In the genomic region with DNA sequence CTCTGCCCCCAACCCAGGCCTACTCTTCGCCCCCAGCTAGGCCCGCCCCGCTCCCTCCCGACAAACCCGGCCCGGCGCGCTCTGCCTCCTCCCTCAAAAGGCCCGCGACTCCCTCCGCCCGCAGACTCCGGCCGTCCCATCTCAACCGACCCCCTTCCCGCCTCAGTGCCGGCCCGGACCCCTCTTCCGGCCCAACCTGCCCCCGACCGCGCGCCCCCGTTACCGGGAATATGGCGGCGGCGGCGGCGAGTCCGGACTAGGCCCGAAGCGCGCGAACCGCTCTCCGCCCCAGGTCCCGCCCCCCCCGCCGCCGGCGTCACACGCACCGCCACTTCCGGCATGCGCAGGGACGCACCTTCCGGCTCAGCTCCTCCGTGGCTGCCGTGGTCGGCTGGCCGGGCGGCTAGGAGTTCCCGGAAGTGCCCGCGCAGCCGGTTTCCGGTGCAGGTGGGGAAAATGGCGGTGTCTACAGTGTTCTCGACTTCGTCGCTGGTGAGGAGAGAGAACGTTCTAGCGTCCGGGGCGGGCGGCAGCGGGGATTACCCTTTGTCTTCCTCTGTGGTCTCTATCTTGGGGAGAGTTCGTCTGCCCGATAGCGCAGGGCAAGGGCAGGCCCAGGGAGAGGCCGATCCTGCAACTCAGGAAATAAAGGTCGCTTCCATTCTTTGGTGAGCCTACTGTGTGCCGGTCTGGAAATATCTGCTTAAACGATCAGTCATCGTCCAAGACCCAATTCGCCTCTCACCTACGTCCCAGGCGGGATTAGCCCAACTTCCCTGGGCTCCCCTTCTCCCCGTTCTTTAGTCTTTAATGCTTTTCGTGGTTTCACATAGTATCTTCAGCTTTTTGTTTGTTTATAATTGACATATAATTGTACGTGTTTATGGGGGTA, we compare ENCODE assay signal across 8 cellular contexts. TPM values are rescaled to one million over a fixed set of nuclear protein-coding genes. Genes with fewer than 3 reads are reported as not detected.
DNase-seq lines count a peak whose midpoint lies in the region; ATAC-seq and TF ChIP-seq lines count a peak whose summit lies in the region.

A gene with protein sequence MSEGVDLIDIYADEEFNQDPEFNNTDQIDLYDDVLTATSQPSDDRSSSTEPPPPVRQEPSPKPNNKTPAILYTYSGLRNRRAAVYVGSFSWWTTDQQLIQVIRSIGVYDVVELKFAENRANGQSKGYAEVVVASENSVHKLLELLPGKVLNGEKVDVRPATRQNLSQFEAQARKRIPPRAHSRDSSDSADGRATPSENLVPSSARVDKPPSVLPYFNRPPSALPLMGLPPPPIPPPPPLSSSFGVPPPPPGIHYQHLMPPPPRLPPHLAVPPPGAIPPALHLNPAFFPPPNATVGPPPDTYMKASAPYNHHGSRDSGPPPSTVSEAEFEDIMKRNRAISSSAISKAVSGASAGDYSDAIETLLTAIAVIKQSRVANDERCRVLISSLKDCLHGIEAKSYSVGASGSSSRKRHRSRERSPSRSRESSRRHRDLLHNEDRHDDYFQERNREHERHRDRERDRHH (minus strand): TSS at position 285 of the 892 bp plus-strand sequence. CDS start 740 bp downstream, outside the sequence.
A gene (plus strand): TSS at position 434 of the 892 bp plus-strand sequence. CDS start 23 bp downstream, at position 457.

- no peaks in the 10 kb centered on the region for H3K9me2 ChIP-seq in MM.1S (replicated peaks; ENCODE audit: insufficient read depth, low read length)

- H3K27me3 ChIP-seq in H9 (ENCODE audit: insufficient read depth, low read length) (no peaks in the 10 kb centered on the region; the same call in 1 of the 2 replicates), MM.1S (replicated peaks; ENCODE audit: insufficient read depth, low read length) (no peaks in the 10 kb centered on the region)

- peak within 1 kb of the TSS; percentile 95 for H3K18ac ChIP-seq in H9 (ENCODE audit: insufficient read length, low read depth, low read length)

- TF ChIP-seq CTCF in H9 (conservative IDR thresholded peaks at IDR 0.05) (no peak), MM.1S (IDR thresholded peaks at IDR 0.05; ENCODE audit: low read length) (no peak), fibroblast of the aortic adventitia (IDR thresholded peaks at IDR 0.05; ENCODE audit: insufficient read depth, low read length) (no peak), nephron (IDR thresholded peaks at IDR 0.05; ENCODE audit: unreplicated experiment in 3 of 3) (no peak)

- H3K14ac ChIP-seq in H9 (ENCODE audit: insufficient read depth, low read length) = peak within 1 kb of the TSS; percentile 96

- H2BK20ac ChIP-seq in H9 (ENCODE audit: low read depth, low read length, poor library complexity, severe bottlenecking) = no peak within 1 kb of the TSS

- H3K4ac ChIP-seq in H9 (ENCODE audit: low read depth, low read length) = peak within 1 kb of the TSS; percentile 72; the same call in 1 of the 2 replicates

- WGBS in H9 (ENCODE audit: extremely low coverage, insufficient read length, low lambda C conversion rate) = no CpG with 5 or more reads among the region's 82 CpGs

- H3K4me1 Mint-ChIP-seq in H9 (peaks cover 11 to 16% of the 10 kb centered on the region in 2 experiments), nephron (peaks cover 14% of the 10 kb centered on the region)

- H2AFZ ChIP-seq in H9 (ENCODE audit: low read length) = no peak within 1 kb of the TSS
- H2AFZ ChIP-seq in MM.1S (ENCODE audit: low read length) = peak within 1 kb of the TSS; percentile 80

- H3K23me2 ChIP-seq in H9 (ENCODE audit: insufficient read length, low read depth, low read length, poor library complexity, severe bottlenecking) = peaks cover 3% of the 10 kb centered on the region

- peak within 1 kb of the TSS; percentile 36 for H3T11ph ChIP-seq in H9 (ENCODE audit: low read length)

- H2BK15ac ChIP-seq in H9 (ENCODE audit: low read depth, low read length) = 0 out of 2 replicates have a peak within 1 kb of the TSS, but pooled peaks have one; percentile 2

- H3K4me3 ChIP-seq in MM.1S (ENCODE audit: low read length) (peak within 1 kb of the TSS; percentile 93), fibroblast of the aortic adventitia (ENCODE audit: low read depth, low read length) (peak within 1 kb of the TSS; percentile 98)

- peaks cover 33 to 47% (median 40%) of the 10 kb centered on the region in 3 experiments; a peak in 6 of 7 replicates for H3K36me3 Mint-ChIP-seq in H9 (ENCODE audit: insufficient read depth in 1 of 3, low read depth in 3 of 3)
- peaks cover 39% of the 10 kb centered on the region for H3K36me3 Mint-ChIP-seq in nephron (ENCODE audit: low read depth)

- H4K8ac ChIP-seq in H9 (replicated peaks; ENCODE audit: insufficient read length, low read depth, low read length) = no peak within 1 kb of the TSS

- no peak within 1 kb of the TSS for H3K23ac ChIP-seq in H9 (ENCODE audit: insufficient read length, low read depth, low read length)

- H3K79me2 ChIP-seq in H9 (ENCODE audit: insufficient read depth, low read length) (peaks cover 30% of the 10 kb centered on the region), MM.1S (ENCODE audit: low read length) (peaks cover 94% of the 10 kb centered on the region)

- H3K9me3 ChIP-seq in H9 (ENCODE audit: control insufficient read depth, low read depth, low read length) (no peaks in the 10 kb centered on the region), MM.1S (replicated peaks; ENCODE audit: insufficient read depth, low read length) (no peaks in the 10 kb centered on the region)

- peak within 1 kb of the TSS; percentile 31 for H4K5ac ChIP-seq in H9 (ENCODE audit: insufficient read length, low read depth, low read length)

- H3K4me2 ChIP-seq in H9 (ENCODE audit: insufficient read depth, insufficient read length, low read length) (peak within 1 kb of the TSS; percentile 84), MM.1S (ENCODE audit: low read depth, low read length) (peak within 1 kb of the TSS; percentile 82)

- no peak within 1 kb of the TSS for H2BK5ac ChIP-seq in H9 (ENCODE audit: insufficient read length, low read length)

- H3K27ac ChIP-seq in H9 (ENCODE audit: insufficient read length, low read depth, low read length) (peak within 1 kb of the TSS; percentile 59), MM.1S (ENCODE audit: low read length) (peak within 1 kb of the TSS; percentile 94)

- no peaks in the 10 kb centered on the region; a peak in 1 of 5 replicates for H3K9me3 Mint-ChIP-seq in H9
- no peaks in the 10 kb centered on the region for H3K9me3 Mint-ChIP-seq in nephron

- peak within 1 kb of the TSS; percentile 82 for H2BK120ac ChIP-seq in H9 (ENCODE audit: low read depth, low read length, poor library complexity, severe bottlenecking)

- DNase-seq in ELR (ENCODE audit: low read depth) (peak; percentile 97), H9 (peak; percentile 97), MM.1S (peak; percentile 97), SHP77 treated with DMSO at 0.1 percent for 48 hours (lab: John Stamatoyannopoulos, UW) (peak; percentile 77), fibroblast of the aortic adventitia (ENCODE audit: low read depth) (peak; percentile 91)
- peak; percentile 100 for DNase-seq in activated effector memory CD4-positive, alpha-beta T cell treated with anti-CD3 and anti-CD28 coated beads, Interleukin-2, amount 50 U/mL, for 16 hours
- DNase-seq in stimulated activated naive CD8-positive, alpha-beta T cell treated with anti-CD3 and anti-CD28 coated beads, Interleukin-15, Interleukin-2, amounts not matched to agents 100 U/mL and 50 U/mL, for 24 hours = peak; percentile 99

- no peak within 1 kb of the TSS for H2AK5ac ChIP-seq in H9 (ENCODE audit: insufficient read length, low read length)

- H3K9ac ChIP-seq in H9 (ENCODE audit: extremely low read depth, insufficient read length, low read length) (peak within 1 kb of the TSS; percentile 98), MM.1S (ENCODE audit: low read length) (peak within 1 kb of the TSS; percentile 99)

- H3K27me3 Mint-ChIP-seq in H9 (ENCODE audit: low read depth) (no peaks in the 10 kb centered on the region), nephron (ENCODE audit: low read depth) (no peaks in the 10 kb centered on the region)

- H3F3A ChIP-seq in MM.1S (ENCODE audit: insufficient read depth, low read length) = 0 out of 2 replicates have a peak, but pooled peaks cover 4% of the 10 kb centered on the region

- H3K27ac Mint-ChIP-seq in H9 = peak within 1 kb of the TSS; percentile 98 to 99 (median 99)
- H3K27ac Mint-ChIP-seq in nephron = peak within 1 kb of the TSS; percentile 96 to 98 (median 98)

- H3K4me1 ChIP-seq in H9 (ENCODE audit: insufficient read depth, low read length) (no peaks in the 10 kb centered on the region), MM.1S (ENCODE audit: low read length) (peaks cover 12% of the 10 kb centered on the region)

- H3K4me3 Mint-ChIP-seq in H9 = peak within 1 kb of the TSS; percentile 95 to 97
- H3K4me3 Mint-ChIP-seq in nephron = peak within 1 kb of the TSS; percentile 94 to 100 (median 97)

- peaks cover 9% of the 10 kb centered on the region for H3K79me1 ChIP-seq in H9 (ENCODE audit: insufficient read depth, low read depth, low read length, poor library complexity, severe bottlenecking)

- ATAC-seq in stimulated activated naive CD8-positive, alpha-beta T cell treated with anti-CD3 and anti-CD28 coated beads, Interleukin-15, Interleukin-2, amounts not matched to agents 100 U/mL and 50 U/mL, for 24 hours = peak; percentile 95

- peaks cover 17% of the 10 kb centered on the region; the same call in 1 of the 2 replicates for H3K36me3 ChIP-seq in MM.1S (replicated peaks; ENCODE audit: insufficient read depth, low read length)

- peak within 1 kb of the TSS; percentile 58 for H4K91ac ChIP-seq in H9 (ENCODE audit: insufficient read length, low read depth, low read length)

- H4K20me1 ChIP-seq in H9 (ENCODE audit: control insufficient read depth, insufficient read depth, insufficient read length) = no peaks in the 10 kb centered on the region
- H4K20me1 ChIP-seq in MM.1S (ENCODE audit: insufficient read depth, low read length) = no peaks in the 10 kb centered on the region

- H3K56ac ChIP-seq in H9 (ENCODE audit: insufficient read length, low read depth, low read length) = no peak within 1 kb of the TSS

- H2BK12ac ChIP-seq in H9 (ENCODE audit: insufficient read length, low read depth, low read length) = no peak within 1 kb of the TSS

RNA-seq across cellular contexts. Expression of the first gene that starts in this region (rescaled TPM):
- total RNA-seq in H9 (2021) (133 and 145 TPM in 2 replicates), fibroblast of the aortic adventitia (ENCODE audit: low replicate concordance) (26.6 and 33.8 TPM in 2 replicates)

RNA-seq across cellular contexts. Expression of the second gene that starts in this region (rescaled TPM):
- 41.8 and 45.2 TPM in 2 replicates for total RNA-seq in H9 (2021)
- 51.5 and 67.4 TPM in 2 replicates for total RNA-seq in fibroblast of the aortic adventitia (ENCODE audit: low replicate concordance)

Comparison
In these comparisons a context has a peak if more than half of its experiments do, and no peak if none do; other contexts are left out.
1. Peak in every context shown above with its lines: DNase-seq, ATAC-seq, H3K4me3 ChIP-seq and H3K27ac ChIP-seq.